ENCODE assay signal across 16 cellular contexts in genomic region chr1:56478734-56479133, GRCh38.
"Had no signal": no experiment of that assay in that cellular context is flagged by ENCODE, and none has a peak within 500 bp of the region (broad histone marks: within the 10 kb centered on the region; RNA-seq: fewer than 3 reads in every experiment).

No MANE protein-coding gene starts in this region.

- H3K4me1 ChIP-seq: prostate gland, testis had no signal

- H3K36me3 ChIP-seq: prostate gland, upper lobe of left lung had no signal

- H3K36me3 Mint-ChIP-seq: activated CD4-positive, alpha-beta memory T cell treated with anti-CD3 and anti-CD28 coated beads for 36 hours; activated naive CD8-positive, alpha-beta T cell treated with anti-CD3 and anti-CD28 coated beads, Interleukin-2, amount 10 ng/mL, durations not matched to agents 7 days and 5 days; stimulated activated effector memory CD8-positive, alpha-beta T cell treated with anti-CD3 and anti-CD28 coated beads, Interleukin-12 subunit alpha, Interleukin-12 subunit beta, amount 100 ng/mL, for 72 hours had no signal

- H3K27me3 ChIP-seq: testis, upper lobe of left lung had no signal

- H3K27ac Mint-ChIP-seq: activated CD4-positive, alpha-beta memory T cell treated with anti-CD3 and anti-CD28 coated beads for 36 hours; activated naive CD8-positive, alpha-beta T cell treated with anti-CD3 and anti-CD28 coated beads, Interleukin-2, amount 10 ng/mL, durations not matched to agents 7 days and 5 days; natural killer cell treated with Interleukin-12 subunit alpha and Interleukin-12 subunit beta and Interleukin-15 and Interleukin-18, amount 100 ng/mL, for 72 hours; stimulated activated effector memory CD8-positive, alpha-beta T cell treated with anti-CD3 and anti-CD28 coated beads, Interleukin-12 subunit alpha, Interleukin-12 subunit beta, amount 100 ng/mL, for 72 hours had no signal

- H3K4me1 Mint-ChIP-seq: activated naive CD8-positive, alpha-beta T cell treated with anti-CD3 and anti-CD28 coated beads, Interleukin-2, amount 10 ng/mL, durations not matched to agents 7 days and 5 days had no signal

- H3K9me3 ChIP-seq: prostate gland, testis, upper lobe of left lung had no signal

- H3K9me3 Mint-ChIP-seq: activated CD4-positive, alpha-beta memory T cell treated with anti-CD3 and anti-CD28 coated beads for 36 hours; activated naive CD8-positive, alpha-beta T cell treated with anti-CD3 and anti-CD28 coated beads, Interleukin-2, amount 10 ng/mL, durations not matched to agents 7 days and 5 days; natural killer cell treated with Interleukin-12 subunit alpha and Interleukin-12 subunit beta and Interleukin-15 and Interleukin-18, amount 100 ng/mL, for 72 hours had no signal

- DNase-seq: activated CD4-positive, alpha-beta memory T cell treated with anti-CD3 and anti-CD28 coated beads for 36 hours; activated CD4-positive, alpha-beta T cell treated with anti-CD3 and anti-CD28 coated beads for 48 hours; activated CD4-positive, CD25-positive, alpha-beta regulatory T cell; activated naive CD4-positive, alpha-beta T cell treated with Interleukin-2 at 50 U/mL for 16 hours; activated naive CD8-positive, alpha-beta T cell treated with anti-CD3 and anti-CD28 coated beads, Interleukin-2, amount 10 ng/mL, durations not matched to agents 7 days and 5 days; activated T-cell treated with anti-CD3 and anti-CD28 coated beads, Interleukin-2, amount 50 U/mL, for 48 hours; amniotic stem cell; kidney; stimulated activated CD4-positive, alpha-beta T cell treated with anti-CD3 and anti-CD28 coated beads, Interleukin-12 subunit alpha, Interleukin-12 subunit beta, amount 100 ng/mL, for 4 hours; T1000; testis; upper lobe of left lung had no signal

- ATAC-seq: natural killer cell treated with Interleukin-12 subunit alpha and Interleukin-12 subunit beta and Interleukin-15 and Interleukin-18, amount 100 ng/mL, for 72 hours; stimulated activated effector memory CD8-positive, alpha-beta T cell treated with anti-CD3 and anti-CD28 coated beads, Interleukin-12 subunit alpha, Interleukin-12 subunit beta, amount 100 ng/mL, for 72 hours had no signal

- FAIRE-seq: kidney had no signal

- H3K4me3 ChIP-seq: lung, prostate gland had no signal

- H3K4me3 Mint-ChIP-seq: activated CD4-positive, alpha-beta memory T cell treated with anti-CD3 and anti-CD28 coated beads for 36 hours; activated naive CD8-positive, alpha-beta T cell treated with anti-CD3 and anti-CD28 coated beads, Interleukin-2, amount 10 ng/mL, durations not matched to agents 7 days and 5 days; natural killer cell treated with Interleukin-12 subunit alpha and Interleukin-12 subunit beta and Interleukin-15 and Interleukin-18, amount 100 ng/mL, for 72 hours; stimulated activated effector memory CD8-positive, alpha-beta T cell treated with anti-CD3 and anti-CD28 coated beads, Interleukin-12 subunit alpha, Interleukin-12 subunit beta, amount 100 ng/mL, for 72 hours had no signal
